25 cellular contexts compared by ENCODE assay signal in genomic region chr6:97136644-97137358, GRCh38.
A peak's percentile ranks its signal among the peaks of the same experiment; 100 is the strongest.
DNase-seq lines count a peak whose midpoint lies in the region; ATAC-seq and TF ChIP-seq lines count a peak whose summit lies in the region.
"Had no signal": no experiment of that assay in that cellular context is flagged by ENCODE, and none has a peak within 500 bp of the region (broad histone marks: within the 10 kb centered on the region; RNA-seq: fewer than 3 reads in every experiment).

No MANE protein-coding gene starts in this region.

- no peaks in the 10 kb centered on the region for H3K27me3 ChIP-seq in A673 (replicated peaks; ENCODE audit: insufficient read depth, low read depth, low read length, poor library complexity)
- H3K27me3 ChIP-seq: brain microvascular endothelial cell, heart right ventricle, neural progenitor cell, tibial artery had no signal

- ATAC-seq in GM18909 (IDR thresholded peaks at IDR 0.05; ENCODE audit: poor library complexity, unreplicated experiment) (peak; percentile 79), HG02678 (IDR thresholded peaks at IDR 0.05; ENCODE audit: unreplicated experiment) (peak; percentile 63)
- ATAC-seq: heart right ventricle, left ventricle myocardium superior had no signal

- H3K4me1 ChIP-seq in A673 (ENCODE audit: insufficient read depth, low read length, poor library complexity, severe bottlenecking): peaks cover 16% of the 10 kb centered on the region
- H3K4me1 ChIP-seq: heart right ventricle, neural progenitor cell, prostate gland, tibial artery had no signal

- no peak overlapping the region for H3K9ac ChIP-seq in SK-N-MC (ENCODE audit: insufficient read length)
- H3K9ac ChIP-seq: neural progenitor cell had no signal

- POLR2A ChIA-PET in A673 (lab: Charles Lee; ENCODE audit: low non-redundant PET): no interaction called here

- DNase-seq in A673 (ENCODE audit: low spot score) (peak; percentile 85), SK-N-MC (ENCODE audit: low read depth, low spot score) (no peak), hepatic stellate cell (ENCODE audit: low spot score) (no peak), NCI-H187 treated with DMSO at 0.1 percent for 48 hours (lab: John Stamatoyannopoulos, UW) (no peak), SW480 (ENCODE audit: low spot score) (no peak)
- no peak for DNase-seq in stimulated activated CD4-positive, alpha-beta T cell treated with anti-CD3 and anti-CD28 coated beads, Interleukin-4, amount 100 ng/mL, for 4 hours
- DNase-seq: ACHN; activated B cell treated with CpG ODN at 0.5 μM for 24 hours; brain microvascular endothelial cell; C1 segment of cervical spinal cord; cortex of kidney; heart right ventricle; KG1; left ventricle myocardium superior; MV-4-11; NCI-H187; NCI-H226; stimulated activated CD4-positive, alpha-beta T cell treated with anti-CD3 and anti-CD28 coated beads, Interleukin-2, amount 100 ng/mL, for 24 hours; stimulated activated naive CD4-positive, alpha-beta T cell; tibial artery had no signal

- BruUV-seq in A673 (replicated peaks; lab: Mats Ljungman, UMichigan): no TSS peak

- H3K36me3 ChIP-seq in A673 (ENCODE audit: insufficient read depth, low read length, poor library complexity, severe bottlenecking) (no peaks in the 10 kb centered on the region), SK-N-MC (ENCODE audit: insufficient read depth, low read length) (peaks cover 3% of the 10 kb centered on the region; the same call in 1 of the 2 replicates)
- H3K36me3 ChIP-seq: brain microvascular endothelial cell, heart right ventricle, neural progenitor cell, prostate gland, tibial artery had no signal

- intact Hi-C loops in A673 (cut with micrococcal nuclease; ENCODE audit: unreplicated experiment): no loop called here

- no peak for TF ChIP-seq CTCF in A673 (conservative IDR thresholded peaks at IDR 0.05; ENCODE audit: low read depth, low read length)

- no peak overlapping the region for H3K27ac ChIP-seq in A673 (ENCODE audit: low read depth, low read length, poor library complexity, severe bottlenecking)
- peak overlapping the region; percentile 42 for H3K27ac ChIP-seq in SK-N-MC
- H3K27ac ChIP-seq: brain microvascular endothelial cell, heart right ventricle, neural progenitor cell, prostate gland, skin epidermis, tibial artery had no signal

- H3K4me3 ChIP-seq in A673 (ENCODE audit: low read depth, low read length, poor library complexity, severe bottlenecking): no peak overlapping the region
- no peak overlapping the region for H3K4me3 ChIP-seq in SK-N-MC
- H3K4me3 ChIP-seq: heart right ventricle, neural progenitor cell, prostate gland, skin epidermis, tibial artery had no signal

- H3K9me3 ChIP-seq in A673 (ENCODE audit: low read depth, low read length, poor library complexity, severe bottlenecking): no peaks in the 10 kb centered on the region
- H3K9me3 ChIP-seq in SK-N-MC (ENCODE audit: low read depth, low read length): no peaks in the 10 kb centered on the region
- H3K9me3 ChIP-seq: heart right ventricle, prostate gland, tibial artery had no signal

- CTCF ChIA-PET in A673 (lab: Charles Lee): no interaction called here
